15 cellular contexts compared by ENCODE assay signal in the genomic region with DNA sequence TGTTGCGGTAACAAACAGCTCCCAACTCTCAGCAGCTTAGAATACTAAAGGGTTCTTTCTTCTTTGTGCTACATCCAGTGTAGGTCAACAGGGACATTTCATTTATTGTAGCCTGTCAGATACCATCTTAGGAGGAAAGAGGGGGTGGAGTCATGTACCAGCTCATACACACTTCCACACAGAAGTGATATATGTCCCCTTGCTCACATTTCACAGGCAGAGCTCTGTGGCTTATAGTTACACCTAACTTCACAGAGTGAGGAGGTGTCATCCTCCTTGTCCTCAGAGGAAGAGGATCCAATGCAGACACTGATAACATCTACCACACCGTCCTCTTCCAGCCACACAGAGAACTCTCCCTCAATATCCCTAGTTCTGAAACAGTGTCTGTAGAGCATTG.
DNase-seq lines count a peak whose midpoint lies in the region; ATAC-seq, FAIRE-seq and TF ChIP-seq lines count a peak whose summit lies in the region.
"Had no signal": no experiment of that assay in that cellular context is flagged by ENCODE, and none has a peak within 500 bp of the region (broad histone marks: within the 10 kb centered on the region; RNA-seq: fewer than 3 reads in every experiment).

No MANE protein-coding gene starts in this region.

- H2AK5ac ChIP-seq in H1 (ENCODE audit: low read depth, low read length) = no peak overlapping the region

- H3K4me3 ChIP-seq in MM.1S (ENCODE audit: low read length) (no peak overlapping the region), H1 (ENCODE audit: extremely low read depth in 1 of 4, insufficient read depth in 2 of 4, low read depth in 3 of 4, low read length in 4 of 4) (no peak overlapping the region)
- H3K4me3 ChIP-seq: BLaER1 treated with 17β-estradiol and CSF1 and Interleukin-3, amounts not matched to agents 10 nM and 100 nM had no signal

- DNase-seq in stimulated activated naive CD8-positive, alpha-beta T cell treated with anti-CD3 and anti-CD28 coated beads, Interleukin-15, amount 100 ng/mL, for 72 hours = no peak
- DNase-seq in stimulated activated naive CD8-positive, alpha-beta T cell treated with anti-CD3 and anti-CD28 coated beads, Interleukin-15, Interleukin-2, amounts not matched to agents 100 U/mL and 50 U/mL, for 24 hours = no peak
- DNase-seq in MM.1S (no peak), H1 (ENCODE audit: low read depth in 1 of 2, low spot score in 2 of 2) (no peak)
- no peak for DNase-seq in stimulated activated naive CD4-positive, alpha-beta T cell (lab: John Stamatoyannopoulos, UW)
- DNase-seq: ACHN; Calu3; CD4-positive, alpha-beta T cell; DMS 273 treated with DMSO at 0.1 percent for 48 hours; IMR-90 had no signal

- no peak overlapping the region for H3K14ac ChIP-seq in H1 (ENCODE audit: insufficient read length)

- H3K4me2 ChIP-seq in MM.1S (ENCODE audit: low read depth, low read length) (no peak overlapping the region), H1 (ENCODE audit: insufficient read depth in 1 of 2, low read depth in 2 of 2, low read length in 2 of 2) (no peak overlapping the region)
- H3K4me2 ChIP-seq: BLaER1 treated with 17β-estradiol and CSF1 and Interleukin-3, amounts not matched to agents 10 nM and 100 nM had no signal

- H3F3A ChIP-seq in MM.1S (ENCODE audit: insufficient read depth, low read length) = peaks cover 19% of the 10 kb centered on the region

- H3K4me3 Mint-ChIP-seq in stimulated activated naive CD8-positive, alpha-beta T cell treated with anti-CD3 and anti-CD28 coated beads, Interleukin-15, amount 100 ng/mL, for 72 hours = no peak overlapping the region
- H3K4me3 Mint-ChIP-seq: CD4-positive, alpha-beta T cell had no signal

- H2BK5ac ChIP-seq in H1 (ENCODE audit: low read depth, low read length) = no peak overlapping the region

- H3K4me1 ChIP-seq in MM.1S (ENCODE audit: low read length) (peaks cover 46% of the 10 kb centered on the region), H1 (replicated peaks in 1 of 4; ENCODE audit: control insufficient read depth in 3 of 4, insufficient read depth in 4 of 4, low read length in 3 of 4) (peaks cover 9 to 24% (median 15%) of the 10 kb centered on the region in 4 experiments)

- no peak overlapping the region for H3K23ac ChIP-seq in H1 (ENCODE audit: insufficient read length)

- H3K27me3 Mint-ChIP-seq in stimulated activated naive CD8-positive, alpha-beta T cell treated with anti-CD3 and anti-CD28 coated beads, Interleukin-15, amount 100 ng/mL, for 72 hours = peaks cover 6% of the 10 kb centered on the region
- H3K27me3 Mint-ChIP-seq: CD4-positive, alpha-beta T cell had no signal

- no peaks in the 10 kb centered on the region for H3K9me2 ChIP-seq in MM.1S (replicated peaks; ENCODE audit: insufficient read depth, low read length)

- ATAC-seq in stimulated activated naive CD8-positive, alpha-beta T cell treated with anti-CD3 and anti-CD28 coated beads, Interleukin-15, amount 100 ng/mL, for 72 hours = no peak
- no peak for ATAC-seq in stimulated activated naive CD8-positive, alpha-beta T cell treated with anti-CD3 and anti-CD28 coated beads, Interleukin-15, Interleukin-2, amounts not matched to agents 100 U/mL and 50 U/mL, for 24 hours
- ATAC-seq in HG03439 (IDR thresholded peaks at IDR 0.05; ENCODE audit: unreplicated experiment) (no peak), GM21825 (IDR thresholded peaks at IDR 0.05; ENCODE audit: unreplicated experiment) (no peak), GM21447 (IDR thresholded peaks at IDR 0.05; ENCODE audit: unreplicated experiment) (no peak)

- H3K36me3 ChIP-seq in MM.1S (replicated peaks; ENCODE audit: insufficient read depth, low read length) = no peaks in the 10 kb centered on the region
- H3K36me3 ChIP-seq in H1 (ENCODE audit: control insufficient read depth in 2 of 4, insufficient read depth in 4 of 4, low read length in 3 of 4) = no peaks in the 10 kb centered on the region

- WGBS in H1 (ENCODE audit: extremely low coverage in 1 of 2, insufficient coverage in 1 of 2, insufficient read length in 1 of 2, insufficient replicate concordance in 2 of 2, low coverage in 1 of 2, low lambda C conversion rate in 2 of 2, missing lambda C conversion rate in 1 of 2), 2 experiments = 88% methylated on average over 2 of the region's 2 CpGs; no CpG with 5 or more reads in 1 of the 2 experiments

- TF ChIP-seq CTCF in MM.1S (IDR thresholded peaks at IDR 0.05; ENCODE audit: low read length) = no peak
- no peak for TF ChIP-seq CTCF in H1 (IDR thresholded peaks at IDR 0.05; ENCODE audit: control extremely low read depth in 1 of 3, insufficient read depth in 1 of 3, low read depth in 1 of 3, low read length in 3 of 3)

- FAIRE-seq in H1 (lab: Jason Lieb, UNC) = no peak
- FAIRE-seq: H54 had no signal

- H3K9me3 Mint-ChIP-seq in stimulated activated naive CD8-positive, alpha-beta T cell treated with anti-CD3 and anti-CD28 coated beads, Interleukin-15, amount 100 ng/mL, for 72 hours = no peaks in the 10 kb centered on the region
- H3K9me3 Mint-ChIP-seq: CD4-positive, alpha-beta T cell had no signal

- no peak overlapping the region for H2BK15ac ChIP-seq in H1 (ENCODE audit: low read length)

- H4K8ac ChIP-seq in H1 (ENCODE audit: extremely low read depth, insufficient read depth, low read length) = no peak overlapping the region

- no peak overlapping the region for H2BK120ac ChIP-seq in H1 (replicated peaks; ENCODE audit: low read depth, low read length)

- H3K4ac ChIP-seq in H1 (replicated peaks; ENCODE audit: insufficient read length, low read depth, low read length) = no peak overlapping the region

- H3K27me3 ChIP-seq in MM.1S (replicated peaks; ENCODE audit: insufficient read depth, low read length) = no peaks in the 10 kb centered on the region
- H3K27me3 ChIP-seq in H1 (replicated peaks in 1 of 4; ENCODE audit: control insufficient read depth in 3 of 4, extremely low read depth in 1 of 4, insufficient read depth in 3 of 4, low read length in 3 of 4) = no peaks in the 10 kb centered on the region; a peak in 2 of 7 replicates
- H3K27me3 ChIP-seq: BLaER1 treated with 17β-estradiol and CSF1 and Interleukin-3, amounts not matched to agents 10 nM and 100 nM had no signal

- H2BK20ac ChIP-seq in H1 (ENCODE audit: low read length) = peak overlapping the region; percentile 17; the same call in 1 of the 2 replicates

- no peaks in the 10 kb centered on the region for H3K9me3 ChIP-seq in MM.1S (replicated peaks; ENCODE audit: insufficient read depth, low read length)
- peaks cover 0 to 3% of the 10 kb centered on the region in 2 experiments; a peak in 1 of 4 replicates for H3K9me3 ChIP-seq in H1 (ENCODE audit: insufficient read depth in 2 of 2, low read depth in 1 of 2, low read length in 1 of 2)

- H3K23me2 ChIP-seq in H1 (ENCODE audit: low read depth, low read length) = no peaks in the 10 kb centered on the region

- H3K27ac ChIP-seq in MM.1S (ENCODE audit: low read length) (peak overlapping the region; percentile 89; the same call in 1 of the 2 replicates), H1 (ENCODE audit: low read depth, low read length) (no peak overlapping the region)
- H3K27ac ChIP-seq: BLaER1 treated with 17β-estradiol and CSF1 and Interleukin-3, amounts not matched to agents 10 nM and 100 nM had no signal

- no peak overlapping the region for H4K5ac ChIP-seq in H1 (ENCODE audit: insufficient read length, low read depth, low read length)

- TF ChIP-seq EP300 in H1 (IDR thresholded peaks at IDR 0.05; ENCODE audit: borderline replicate concordance in 1 of 2, low read depth in 2 of 2, low read length in 2 of 2) = no peak

- H3K79me2 ChIP-seq in MM.1S (ENCODE audit: low read length) = no peaks in the 10 kb centered on the region
- H3K79me2 ChIP-seq in H1 (ENCODE audit: control insufficient read depth in 1 of 2, insufficient read depth in 2 of 2, low read length in 2 of 2) = no peaks in the 10 kb centered on the region

- no peaks in the 10 kb centered on the region for H4K20me1 ChIP-seq in MM.1S (ENCODE audit: insufficient read depth, low read length)
- no peaks in the 10 kb centered on the region for H4K20me1 ChIP-seq in H1 (replicated peaks in 1 of 2; ENCODE audit: control insufficient read depth in 1 of 2, insufficient read depth in 2 of 2, low read length in 2 of 2)

- CTCF ChIA-PET in H1 (lab: Charles Lee; ENCODE audit: partially characterized antibody) = interaction anchor here (0.6 to 8.8 kb wide), 10 partner anchors 10 to 535 kb away, joined by 3 to 71 read pairs (median 4); no protein-coding TSS in a partner anchor

- H3K79me1 ChIP-seq in H1 (ENCODE audit: low read depth, low read length) = no peaks in the 10 kb centered on the region

- no peak overlapping the region for H4K91ac ChIP-seq in H1 (replicated peaks; ENCODE audit: insufficient read length, low read length)

- peaks cover 31% of the 10 kb centered on the region for H3K4me1 Mint-ChIP-seq in stimulated activated naive CD8-positive, alpha-beta T cell treated with anti-CD3 and anti-CD28 coated beads, Interleukin-15, amount 100 ng/mL, for 72 hours

- H3K9ac ChIP-seq in MM.1S (ENCODE audit: low read length) (no peak overlapping the region), H1 (replicated peaks in 1 of 4; ENCODE audit: extremely low read depth in 1 of 4, low read depth in 3 of 4, low read length in 3 of 4) (no peak overlapping the region)
- H3K9ac ChIP-seq: BLaER1 treated with 17β-estradiol and CSF1 and Interleukin-3, amounts not matched to agents 10 nM and 100 nM had no signal

- POLR2A ChIA-PET in H1 (lab: Charles Lee; ENCODE audit: partially characterized antibody) = interaction anchor here (1.6 kb wide), 1 partner anchor 23 kb away, joined by 3 read pairs; no protein-coding TSS in a partner anchor

- H3K27ac Mint-ChIP-seq in stimulated activated naive CD8-positive, alpha-beta T cell treated with anti-CD3 and anti-CD28 coated beads, Interleukin-15, amount 100 ng/mL, for 72 hours = peak overlapping the region; percentile 74 to 76

- no peak for TF ChIP-seq POLR2A in H1 (IDR thresholded peaks at IDR 0.05; ENCODE audit: control extremely low read depth in 1 of 2, low read depth in 2 of 2, low read length in 2 of 2)

- no peak overlapping the region; the same call in 1 of the 2 replicates for H2BK12ac ChIP-seq in H1 (ENCODE audit: low read depth, low read length)

- no peak for TF ChIP-seq RAD21 in H1 (IDR thresholded peaks at IDR 0.05 in 1 of 2, conservative IDR thresholded peaks at IDR 0.05 in 1 of 2; ENCODE audit: low read depth in 2 of 2, low read length in 2 of 2)

- H3K56ac ChIP-seq in H1 (replicated peaks; ENCODE audit: insufficient read length, low read depth, low read length) = no peak overlapping the region

- H3K18ac ChIP-seq in H1 (ENCODE audit: extremely low read depth, low read length) = no peak overlapping the region

- H2AFZ ChIP-seq in MM.1S (ENCODE audit: low read length) = no peak overlapping the region
- no peak overlapping the region for H2AFZ ChIP-seq in H1 (ENCODE audit: low read length)

TF ChIP-seq in H1, 55 proteins besides CTCF, POLR2A, EP300 and RAD21 (continues in another document):
- TF ChIP-seq TAF1 (IDR thresholded peaks at IDR 0.05; ENCODE audit: low read depth, low read length) (no peak), RBBP5 (IDR thresholded peaks at IDR 0.05; ENCODE audit: borderline replicate concordance, low read depth, low read length) (no peak), EGR1 (IDR thresholded peaks at IDR 0.05; ENCODE audit: borderline replicate concordance, low read depth, low read length) (no peak), PHF8 (conservative IDR thresholded peaks at IDR 0.05; ENCODE audit: low read depth, low read length) (no peak), ASH2L (IDR thresholded peaks at IDR 0.05; ENCODE audit: low read length) (no peak), KDM1A (IDR thresholded peaks at IDR 0.05; ENCODE audit: borderline replicate concordance, low read length) (no peak)
